18 cellular contexts compared by ENCODE assay signal in genomic region chr13:30186644-30187431, GRCh38.
A peak's percentile ranks its signal among the peaks of the same experiment; 100 is the strongest.
DNase-seq lines count a peak whose midpoint lies in the region; ATAC-seq and TF ChIP-seq lines count a peak whose summit lies in the region.
"Had no signal": no experiment of that assay in that cellular context is flagged by ENCODE, and none has a peak within 500 bp of the region (broad histone marks: within the 10 kb centered on the region; RNA-seq: fewer than 3 reads in every experiment).

No MANE protein-coding gene starts in this region.

- H3K27me3 Mint-ChIP-seq in stimulated activated memory B cell treated with anti-CD40 and anti-IgM and Interleukin-4, amounts not matched to agents 10 μg/mL and 1 μg/mL and 100 μg/mL, for 72 hours: no peaks in the 10 kb centered on the region
- H3K27me3 Mint-ChIP-seq: activated naive CD8-positive, alpha-beta T cell treated with anti-CD3 and anti-CD28 coated beads, Interleukin-2, amount 50 U/mL, for 24 hours; activated T-cell treated with anti-CD3 and anti-CD28 coated beads, Interleukin-2, amount 50 U/mL, for 24 hours; naive thymus-derived CD4-positive, alpha-beta T cell; stimulated activated naive CD8-positive, alpha-beta T cell treated with anti-CD3 and anti-CD28 coated beads, Interleukin-15, amount 100 ng/mL, for 72 hours had no signal

- CTCF ChIA-PET in A673 (lab: Charles Lee): no interaction called here

- no peaks in the 10 kb centered on the region for H3K36me3 ChIP-seq in A673 (ENCODE audit: insufficient read depth, low read length, poor library complexity, severe bottlenecking)

- peak overlapping the region; percentile 13 for H3K27ac ChIP-seq in A673 (ENCODE audit: low read depth, low read length, poor library complexity, severe bottlenecking)

- no peak for DNase-seq in A673 (ENCODE audit: low spot score)
- peak; percentile 68 to 93 (median 77) for DNase-seq in NCI-H1417 (lab: John Stamatoyannopoulos, UW)
- peak; percentile 91 for DNase-seq in NCI-H69 (lab: John Stamatoyannopoulos, UW)
- peak; percentile 68 for DNase-seq in islet precursor cell
- no peak for DNase-seq in sciatic nerve (ENCODE audit: low spot score)
- no peak for DNase-seq in cerebellum (ENCODE audit: low spot score)
- no peak for DNase-seq in HPDE6-E6E7 (ENCODE audit: extremely low spot score)
- DNase-seq: activated naive CD8-positive, alpha-beta T cell treated with anti-CD3 and anti-CD28 coated beads, Interleukin-2, amount 50 U/mL, for 24 hours; activated T-cell treated with anti-CD3 and anti-CD28 coated beads, Interleukin-2, amount 50 U/mL, for 24 hours; Caco-2; glutamatergic neuron; KBM-7; left colon; naive thymus-derived CD4-positive, alpha-beta T cell; NCI-H2029; stimulated activated naive CD8-positive, alpha-beta T cell treated with anti-CD3 and anti-CD28 coated beads, Interleukin-15, amount 100 ng/mL, for 72 hours had no signal

- POLR2A ChIA-PET in A673 (lab: Charles Lee; ENCODE audit: low non-redundant PET): interaction anchor here (0.6 kb wide), 1 partner anchor 15 kb away, joined by 3 read pairs; no protein-coding TSS in a partner anchor

- H3K36me3 Mint-ChIP-seq in stimulated activated memory B cell treated with anti-CD40 and anti-IgM and Interleukin-4, amounts not matched to agents 10 μg/mL and 1 μg/mL and 100 μg/mL, for 72 hours: peaks cover 6% of the 10 kb centered on the region

- intact Hi-C loops in A673 (cut with micrococcal nuclease; ENCODE audit: unreplicated experiment) (no loop called here), sciatic nerve (cut with DNase I) (no loop called here)

- H3K27ac Mint-ChIP-seq in stimulated activated memory B cell treated with anti-CD40 and anti-IgM and Interleukin-4, amounts not matched to agents 10 μg/mL and 1 μg/mL and 100 μg/mL, for 72 hours: no peak overlapping the region
- H3K27ac Mint-ChIP-seq: activated naive CD8-positive, alpha-beta T cell treated with anti-CD3 and anti-CD28 coated beads, Interleukin-2, amount 50 U/mL, for 24 hours; activated T-cell treated with anti-CD3 and anti-CD28 coated beads, Interleukin-2, amount 50 U/mL, for 24 hours had no signal

- no peaks in the 10 kb centered on the region for H3K9me3 Mint-ChIP-seq in stimulated activated memory B cell treated with anti-CD40 and anti-IgM and Interleukin-4, amounts not matched to agents 10 μg/mL and 1 μg/mL and 100 μg/mL, for 72 hours
- H3K9me3 Mint-ChIP-seq: activated T-cell treated with anti-CD3 and anti-CD28 coated beads, Interleukin-2, amount 50 U/mL, for 24 hours had no signal

- no peak overlapping the region for H3K4me3 Mint-ChIP-seq in stimulated activated memory B cell treated with anti-CD40 and anti-IgM and Interleukin-4, amounts not matched to agents 10 μg/mL and 1 μg/mL and 100 μg/mL, for 72 hours
- H3K4me3 Mint-ChIP-seq: activated naive CD8-positive, alpha-beta T cell treated with anti-CD3 and anti-CD28 coated beads, Interleukin-2, amount 50 U/mL, for 24 hours; activated T-cell treated with anti-CD3 and anti-CD28 coated beads, Interleukin-2, amount 50 U/mL, for 24 hours; naive thymus-derived CD4-positive, alpha-beta T cell; stimulated activated naive CD8-positive, alpha-beta T cell treated with anti-CD3 and anti-CD28 coated beads, Interleukin-15, amount 100 ng/mL, for 72 hours had no signal

- H3K4me3 ChIP-seq in A673 (ENCODE audit: low read depth, low read length, poor library complexity, severe bottlenecking): no peak overlapping the region

- no peak for TF ChIP-seq CTCF in A673 (conservative IDR thresholded peaks at IDR 0.05; ENCODE audit: low read depth, low read length)

- peaks cover 12% of the 10 kb centered on the region for H3K4me1 ChIP-seq in A673 (ENCODE audit: insufficient read depth, low read length, poor library complexity, severe bottlenecking)

- H3K27me3 ChIP-seq in A673 (replicated peaks; ENCODE audit: insufficient read depth, low read depth, low read length, poor library complexity): no peaks in the 10 kb centered on the region

- H3K4me1 Mint-ChIP-seq in stimulated activated memory B cell treated with anti-CD40 and anti-IgM and Interleukin-4, amounts not matched to agents 10 μg/mL and 1 μg/mL and 100 μg/mL, for 72 hours: no peaks in the 10 kb centered on the region
- H3K4me1 Mint-ChIP-seq: activated naive CD8-positive, alpha-beta T cell treated with anti-CD3 and anti-CD28 coated beads, Interleukin-2, amount 50 U/mL, for 24 hours; stimulated activated naive CD8-positive, alpha-beta T cell treated with anti-CD3 and anti-CD28 coated beads, Interleukin-15, amount 100 ng/mL, for 72 hours had no signal

- no TSS peak for BruUV-seq in A673 (replicated peaks; lab: Mats Ljungman, UMichigan)

- H3K9me3 ChIP-seq in A673 (ENCODE audit: low read depth, low read length, poor library complexity, severe bottlenecking): no peaks in the 10 kb centered on the region
- H3K9me3 ChIP-seq: Caco-2 had no signal

- no peak for ATAC-seq in stimulated activated memory B cell treated with anti-CD40 and anti-IgM and Interleukin-4, amounts not matched to agents 10 μg/mL and 1 μg/mL and 100 μg/mL, for 72 hours
- no peak for ATAC-seq in sciatic nerve
- ATAC-seq: activated naive CD8-positive, alpha-beta T cell treated with anti-CD3 and anti-CD28 coated beads, Interleukin-2, amount 50 U/mL, for 24 hours; left colon; naive thymus-derived CD4-positive, alpha-beta T cell; Panc1; stimulated activated naive CD8-positive, alpha-beta T cell treated with anti-CD3 and anti-CD28 coated beads, Interleukin-15, amount 100 ng/mL, for 72 hours had no signal

Comparison
In these comparisons a context has a peak if more than half of its experiments do, and no peak if none do; other contexts are left out.
1. DNase-seq: peak in NCI-H1417 (3 of 3), NCI-H69 (single experiment) and islet precursor cell (single experiment); none in A673 (single experiment), sciatic nerve (single experiment), cerebellum (single experiment) and HPDE6-E6E7 (single experiment).